In the genomic region with DNA sequence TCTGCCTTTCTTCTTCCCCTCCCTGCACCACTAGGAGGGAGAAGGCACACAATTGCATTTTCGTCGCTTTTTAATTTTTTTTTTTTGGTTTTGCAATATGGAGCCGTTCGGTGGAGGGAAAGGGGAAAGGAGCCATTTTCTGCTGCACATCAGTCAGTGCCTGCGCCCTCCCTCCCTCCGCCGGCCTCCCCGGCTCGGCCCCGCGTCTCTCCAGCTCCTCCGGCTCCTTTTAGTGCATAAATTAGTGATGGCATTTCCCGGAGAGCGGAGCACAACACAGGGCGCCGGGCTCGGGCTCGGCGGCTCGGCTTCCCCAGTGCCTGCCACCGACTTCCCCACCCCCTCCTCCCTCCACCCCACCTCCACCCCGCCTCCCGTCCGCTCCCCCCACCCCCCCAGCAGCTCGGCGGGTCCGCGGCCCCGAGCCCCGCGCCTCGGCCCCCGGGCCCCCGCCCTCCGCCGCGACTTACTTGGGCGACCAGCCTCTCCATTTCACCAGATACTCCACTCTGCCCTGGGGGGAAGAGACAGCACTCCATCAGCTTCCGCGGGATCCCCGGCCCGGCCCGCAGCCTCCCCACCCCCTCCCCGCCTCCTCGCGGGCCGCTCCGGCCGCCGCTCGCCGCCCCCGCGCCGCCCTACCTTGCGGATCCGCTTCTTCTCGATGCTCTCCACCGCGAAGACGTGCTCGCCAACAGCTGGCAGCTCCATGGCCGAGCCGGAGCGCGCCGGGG, we compare ENCODE assay signal across 1 cellular context.
TF ChIP-seq lines count a peak whose summit lies in the region.

No MANE protein-coding gene starts in this region.

TF ChIP-seq in HepG2, 621 proteins besides CTCF, POLR2A, EP300 and RAD21 (continued from another document):
- TF ChIP-seq, protein P1, sequence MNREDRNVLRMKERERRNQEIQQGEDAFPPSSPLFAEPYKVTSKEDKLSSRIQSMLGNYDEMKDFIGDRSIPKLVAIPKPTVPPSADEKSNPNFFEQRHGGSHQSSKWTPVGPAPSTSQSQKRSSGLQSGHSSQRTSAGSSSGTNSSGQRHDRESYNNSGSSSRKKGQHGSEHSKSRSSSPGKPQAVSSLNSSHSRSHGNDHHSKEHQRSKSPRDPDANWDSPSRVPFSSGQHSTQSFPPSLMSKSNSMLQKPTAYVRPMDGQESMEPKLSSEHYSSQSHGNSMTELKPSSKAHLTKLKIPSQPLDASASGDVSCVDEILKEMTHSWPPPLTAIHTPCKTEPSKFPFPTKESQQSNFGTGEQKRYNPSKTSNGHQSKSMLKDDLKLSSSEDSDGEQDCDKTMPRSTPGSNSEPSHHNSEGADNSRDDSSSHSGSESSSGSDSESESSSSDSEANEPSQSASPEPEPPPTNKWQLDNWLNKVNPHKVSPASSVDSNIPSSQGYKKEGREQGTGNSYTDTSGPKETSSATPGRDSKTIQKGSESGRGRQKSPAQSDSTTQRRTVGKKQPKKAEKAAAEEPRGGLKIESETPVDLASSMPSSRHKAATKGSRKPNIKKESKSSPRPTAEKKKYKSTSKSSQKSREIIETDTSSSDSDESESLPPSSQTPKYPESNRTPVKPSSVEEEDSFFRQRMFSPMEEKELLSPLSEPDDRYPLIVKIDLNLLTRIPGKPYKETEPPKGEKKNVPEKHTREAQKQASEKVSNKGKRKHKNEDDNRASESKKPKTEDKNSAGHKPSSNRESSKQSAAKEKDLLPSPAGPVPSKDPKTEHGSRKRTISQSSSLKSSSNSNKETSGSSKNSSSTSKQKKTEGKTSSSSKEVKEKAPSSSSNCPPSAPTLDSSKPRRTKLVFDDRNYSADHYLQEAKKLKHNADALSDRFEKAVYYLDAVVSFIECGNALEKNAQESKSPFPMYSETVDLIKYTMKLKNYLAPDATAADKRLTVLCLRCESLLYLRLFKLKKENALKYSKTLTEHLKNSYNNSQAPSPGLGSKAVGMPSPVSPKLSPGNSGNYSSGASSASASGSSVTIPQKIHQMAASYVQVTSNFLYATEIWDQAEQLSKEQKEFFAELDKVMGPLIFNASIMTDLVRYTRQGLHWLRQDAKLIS (CRISPR knock-in tag; IDR thresholded peaks at IDR 0.05): no peak
- peak; percentile 35 for TF ChIP-seq ZEB1 (IDR thresholded peaks at IDR 0.05; ENCODE audit: insufficient replicate concordance, low read depth)
- no peak for TF ChIP-seq STAT5B (CRISPR knock-in tag; IDR thresholded peaks at IDR 0.05)
- no peak for TF ChIP-seq TEAD2 (CRISPR knock-in tag; IDR thresholded peaks at IDR 0.05)
- TF ChIP-seq ARNT2 (CRISPR knock-in tag; IDR thresholded peaks at IDR 0.05; ENCODE audit: low read depth): peak; percentile 2; the same call in 1 of the 2 replicates
- TF ChIP-seq, protein P2, sequence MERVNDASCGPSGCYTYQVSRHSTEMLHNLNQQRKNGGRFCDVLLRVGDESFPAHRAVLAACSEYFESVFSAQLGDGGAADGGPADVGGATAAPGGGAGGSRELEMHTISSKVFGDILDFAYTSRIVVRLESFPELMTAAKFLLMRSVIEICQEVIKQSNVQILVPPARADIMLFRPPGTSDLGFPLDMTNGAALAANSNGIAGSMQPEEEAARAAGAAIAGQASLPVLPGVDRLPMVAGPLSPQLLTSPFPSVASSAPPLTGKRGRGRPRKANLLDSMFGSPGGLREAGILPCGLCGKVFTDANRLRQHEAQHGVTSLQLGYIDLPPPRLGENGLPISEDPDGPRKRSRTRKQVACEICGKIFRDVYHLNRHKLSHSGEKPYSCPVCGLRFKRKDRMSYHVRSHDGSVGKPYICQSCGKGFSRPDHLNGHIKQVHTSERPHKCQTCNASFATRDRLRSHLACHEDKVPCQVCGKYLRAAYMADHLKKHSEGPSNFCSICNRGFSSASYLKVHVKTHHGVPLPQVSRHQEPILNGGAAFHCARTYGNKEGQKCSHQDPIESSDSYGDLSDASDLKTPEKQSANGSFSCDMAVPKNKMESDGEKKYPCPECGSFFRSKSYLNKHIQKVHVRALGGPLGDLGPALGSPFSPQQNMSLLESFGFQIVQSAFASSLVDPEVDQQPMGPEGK (CRISPR knock-in tag; IDR thresholded peaks at IDR 0.05): peak; percentile 47
